In the genomic region with DNA sequence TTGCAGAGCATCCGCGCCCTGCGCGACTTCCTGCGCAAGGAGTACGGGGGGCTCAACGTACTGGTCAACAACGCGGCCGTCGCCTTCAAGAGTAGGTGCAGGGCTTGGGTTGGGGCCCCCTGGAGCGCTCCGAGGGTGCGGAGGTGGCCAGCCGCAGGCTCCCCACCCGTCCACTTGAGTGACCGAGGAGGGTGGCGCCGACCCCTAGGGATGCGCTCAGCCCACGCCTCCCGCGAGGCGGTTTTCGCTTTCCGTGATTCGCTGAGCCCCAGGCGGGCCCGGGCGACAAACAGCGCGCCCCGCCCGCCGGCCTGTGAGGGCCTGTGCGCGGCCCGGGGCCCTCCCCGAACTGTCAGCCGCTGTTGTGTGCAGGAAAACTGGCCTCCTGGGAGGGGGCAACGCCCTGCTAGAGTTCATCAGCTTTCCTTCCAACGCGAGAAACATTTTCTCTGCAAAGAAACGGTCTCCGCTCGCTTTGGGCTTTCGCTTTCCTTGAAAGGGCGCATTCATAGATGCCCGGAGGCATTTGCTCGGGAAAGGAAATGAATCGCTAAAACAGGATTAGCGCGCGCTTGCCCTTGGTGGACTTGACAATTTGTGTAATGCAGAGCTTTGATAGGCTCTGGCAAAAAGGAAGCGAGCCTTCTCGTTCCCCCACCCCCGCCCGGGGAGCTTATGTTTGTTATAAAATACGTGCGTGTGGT, we compare ENCODE assay signal across 8 cellular contexts. TPM values are rescaled to one million over a fixed set of nuclear protein-coding genes. Genes with fewer than 3 reads are reported as not detected.
DNase-seq lines count a peak whose midpoint lies in the region; ATAC-seq and TF ChIP-seq lines count a peak whose summit lies in the region.

No MANE protein-coding gene starts in this region.

- DNase-seq in SW 1271 (lab: John Stamatoyannopoulos, UW) (peak; percentile 10 to 57), amniotic epithelial cell (ENCODE audit: low read depth) (peak; percentile 66), cardiac septum (ENCODE audit: low spot score) (peak; percentile 79), osteocyte (ENCODE audit: extremely low spot score, unreplicated experiment) (peak; percentile 86), NCI-H446 (lab: John Stamatoyannopoulos, UW) (no peak)

- no peaks in the 10 kb centered on the region for H4K20me1 ChIP-seq in Loucy (ENCODE audit: insufficient read depth, low read length, poor library complexity, severe bottlenecking)

- 0 out of 2 replicates have a peak, but pooled peaks cover 7% of the 10 kb centered on the region for H3K4me1 ChIP-seq in ES-I3 (ENCODE audit: insufficient read depth, low read length)
- H3K4me1 ChIP-seq in Loucy (ENCODE audit: insufficient read depth, low read length, poor library complexity, severe bottlenecking) = peaks cover 8% of the 10 kb centered on the region

- H3K79me2 ChIP-seq in Loucy (ENCODE audit: insufficient read depth, low read length) = no peaks in the 10 kb centered on the region; the same call in 1 of the 2 replicates

- no peaks in the 10 kb centered on the region for H3K27me3 ChIP-seq in Loucy (ENCODE audit: insufficient read depth, low read length, poor library complexity, severe bottlenecking)

- peak overlapping the region; percentile 89 for H3K4me3 Mint-ChIP-seq in osteocyte (ENCODE audit: unreplicated experiment)

- no peaks in the 10 kb centered on the region for H3K9me3 Mint-ChIP-seq in osteocyte (ENCODE audit: unreplicated experiment)

- H3K4me2 ChIP-seq in Loucy (ENCODE audit: low read depth, low read length, poor library complexity, severe bottlenecking) = peak overlapping the region; percentile 72

- H3K36me3 Mint-ChIP-seq in osteocyte (ENCODE audit: unreplicated experiment) = no peaks in the 10 kb centered on the region

- H3K9me3 ChIP-seq in ES-I3 (ENCODE audit: control insufficient read depth, insufficient read depth, low read length) (no peaks in the 10 kb centered on the region), Loucy (ENCODE audit: insufficient read depth, low read depth, low read length) (no peaks in the 10 kb centered on the region)

- no peak for TF ChIP-seq CTCF in Loucy (conservative IDR thresholded peaks at IDR 0.05; ENCODE audit: low read length)
- TF ChIP-seq CTCF in osteocyte (IDR thresholded peaks at IDR 0.05) = peak; percentile 3

- peak overlapping the region; percentile 86 for H3K4me3 ChIP-seq in Loucy (ENCODE audit: low read length, poor library complexity, severe bottlenecking)

- intact Hi-C loops in cardiac septum (cut with DNase I) = loop anchor here (5.0 kb wide), 1 partner anchor 187 kb away; the partner anchor contains the start of gene MORC3

- no peaks in the 10 kb centered on the region for H3K27me3 Mint-ChIP-seq in osteocyte (ENCODE audit: unreplicated experiment)

- no peaks in the 10 kb centered on the region for H3K36me3 ChIP-seq in ES-I3 (ENCODE audit: insufficient read depth, low read length)
- H3K36me3 ChIP-seq in Loucy (ENCODE audit: insufficient read depth, low read length) = no peaks in the 10 kb centered on the region

- no peak for ATAC-seq in HG02610 (IDR thresholded peaks at IDR 0.05; ENCODE audit: unreplicated experiment)

- H3K9ac ChIP-seq in ES-I3 (ENCODE audit: low read depth, low read length) = peak overlapping the region; percentile 65; the same call in 1 of the 2 replicates
- H3K9ac ChIP-seq in Loucy (ENCODE audit: low read depth, low read length, poor library complexity, severe bottlenecking) = peak overlapping the region; percentile 73

- peak overlapping the region; percentile 96 for H2AFZ ChIP-seq in Loucy (ENCODE audit: low read length)

- H3F3A ChIP-seq in Loucy (ENCODE audit: low read depth) = no peaks in the 10 kb centered on the region

- no peaks in the 10 kb centered on the region for H3K9me2 ChIP-seq in Loucy (replicated peaks; ENCODE audit: low read depth, low read length)

- H3K27ac Mint-ChIP-seq in osteocyte (ENCODE audit: unreplicated experiment) = peak overlapping the region; percentile 96

- H3K4me1 Mint-ChIP-seq in osteocyte (ENCODE audit: unreplicated experiment) = peaks cover 20% of the 10 kb centered on the region

RNA-seq across cellular contexts. Expression of gene CBR3, which starts 0.7 kb away (rescaled TPM):
- total RNA-seq in cardiac septum (2.1 TPM), osteocyte (7.5 and 7.9 TPM in 2 replicates)

RNA-seq across cellular contexts. Expression of gene DOP1B, which starts 21.1 kb away (rescaled TPM):
- total RNA-seq in cardiac septum = 7.6 TPM
- 14.3 and 16.5 TPM in 2 replicates for total RNA-seq in osteocyte

Comparison
In these comparisons a context has a peak if more than half of its experiments do, and no peak if none do; other contexts are left out.
1. DNase-seq: peak in SW 1271 (2 of 2), amniotic epithelial cell (single experiment), cardiac septum (single experiment) and osteocyte (single experiment); none in NCI-H446 (0 of 2).